Comparison of ENCODE assay signal across 8 cellular contexts in genomic region chr5:107673368-107674136, GRCh38. TPM values are rescaled to one million over a fixed set of nuclear protein-coding genes. Genes with fewer than 3 reads are reported as not detected.
DNase-seq lines count a peak whose midpoint lies in the region; ATAC-seq and TF ChIP-seq lines count a peak whose summit lies in the region.

No MANE protein-coding gene starts in this region.

- no TSS peak for BruUV-seq in PC-9 (replicated peaks; lab: Mats Ljungman, UMichigan)

- H3K4me2 ChIP-seq in PC-9 = peak overlapping the region; percentile 97

- H3K4me1 Mint-ChIP-seq in IgD-negative memory B cell = peaks cover 12 to 21% (median 13%) of the 10 kb centered on the region in 3 donors
- H3K4me1 Mint-ChIP-seq in activated T-helper 1 cell treated with anti-CD3 and anti-CD28 coated beads, Interleukin-12 subunit alpha, Interleukin-12 subunit beta, Interleukin-2, Interleukin-4 antibody, amounts not matched to agents 30 ng/mL and 10 ng/mL and 1 ng/mL, durations not matched to agents 14 hours and 24 hours and 36 hours (ENCODE audit: low read depth) = peaks cover 22% of the 10 kb centered on the region
- H3K4me1 Mint-ChIP-seq in naive thymus-derived CD4-positive, alpha-beta T cell = peaks cover 14 to 36% (median 28%) of the 10 kb centered on the region in 7 donors
- peaks cover 38% of the 10 kb centered on the region for H3K4me1 Mint-ChIP-seq in stimulated activated memory B cell treated with anti-CD40 and anti-IgM and Interleukin-4, amounts not matched to agents 10 μg/mL and 1 μg/mL and 100 μg/mL, for 72 hours

- H3K4me3 ChIP-seq in PC-9 = peak overlapping the region; percentile 72
- peak overlapping the region; percentile 60 for H3K4me3 ChIP-seq in naive thymus-derived CD4-positive, alpha-beta T cell (ENCODE audit: low read length)

- H4K20me1 ChIP-seq in PC-9 (ENCODE audit: insufficient read depth) = peaks cover 2% of the 10 kb centered on the region; the same call in 1 of the 2 replicates

- TF ChIP-seq CTCF in PC-9 (conservative IDR thresholded peaks at IDR 0.05) = peak; percentile 95

- peak; percentile 80 for ATAC-seq in GM21619 (IDR thresholded peaks at IDR 0.05; ENCODE audit: unreplicated experiment)
- peak; percentile 82 for ATAC-seq in naive thymus-derived CD4-positive, alpha-beta T cell
- ATAC-seq in stimulated activated memory B cell treated with anti-CD40 and anti-IgM and Interleukin-4, amounts not matched to agents 10 μg/mL and 1 μg/mL and 100 μg/mL, for 72 hours = peak; percentile 68

- H3K4me1 ChIP-seq in PC-9 (replicated peaks; ENCODE audit: insufficient read depth) = peaks cover 17% of the 10 kb centered on the region
- peaks cover 11 to 19% of the 10 kb centered on the region in 2 donors for H3K4me1 ChIP-seq in naive thymus-derived CD4-positive, alpha-beta T cell (ENCODE audit: control insufficient read depth in 2 of 2, insufficient read depth in 2 of 2, low read length in 2 of 2)

- no peaks in the 10 kb centered on the region for H3K27me3 ChIP-seq in PC-9 (ENCODE audit: insufficient read depth, low read depth)
- peaks cover 5 to 10% of the 10 kb centered on the region in 2 donors for H3K27me3 ChIP-seq in naive thymus-derived CD4-positive, alpha-beta T cell (ENCODE audit: control insufficient read depth in 2 of 2, insufficient read depth in 2 of 2, low read length in 2 of 2)

- no peaks in the 10 kb centered on the region for H3K36me3 ChIP-seq in PC-9 (ENCODE audit: low read depth)
- no peaks in the 10 kb centered on the region for H3K36me3 ChIP-seq in naive thymus-derived CD4-positive, alpha-beta T cell (ENCODE audit: control insufficient read depth in 2 of 3, insufficient read depth in 3 of 3, low read length in 3 of 3)

- H3K9me3 ChIP-seq in PC-9 (ENCODE audit: insufficient read depth, low read depth) = no peaks in the 10 kb centered on the region
- H3K9me3 ChIP-seq in naive thymus-derived CD4-positive, alpha-beta T cell (ENCODE audit: control insufficient read depth in 2 of 3, low read length in 3 of 3) = no peaks in the 10 kb centered on the region

- peak overlapping the region; percentile 78 for H2AFZ ChIP-seq in PC-9

- peak overlapping the region; percentile 90 for H3K27ac ChIP-seq in PC-9
- no peak overlapping the region for H3K27ac ChIP-seq in naive thymus-derived CD4-positive, alpha-beta T cell (ENCODE audit: low read depth, low read length)

- POLR2A ChIA-PET in PC-9 (lab: Charles Lee; ENCODE audit: unreplicated experiment) = interaction anchor here (0.7 kb wide), 1 partner anchor 1402 kb away, joined by 7 read pairs; no protein-coding TSS in a partner anchor
- POLR2A ChIA-PET in naive thymus-derived CD4-positive, alpha-beta T cell (lab: Charles Lee) = no interaction called here

- H3K4me3 Mint-ChIP-seq in IgD-negative memory B cell = peak overlapping the region; percentile 46 to 96 (median 85)
- H3K4me3 Mint-ChIP-seq in activated T-helper 1 cell treated with anti-CD3 and anti-CD28 coated beads, Interleukin-12 subunit alpha, Interleukin-12 subunit beta, Interleukin-2, Interleukin-4 antibody, amounts not matched to agents 30 ng/mL and 10 ng/mL and 1 ng/mL, durations not matched to agents 14 hours and 24 hours and 36 hours = peak overlapping the region; percentile 68
- H3K4me3 Mint-ChIP-seq in naive thymus-derived CD4-positive, alpha-beta T cell = peak overlapping the region; percentile 71 to 94 (median 86)
- H3K4me3 Mint-ChIP-seq in stimulated activated memory B cell treated with anti-CD40 and anti-IgM and Interleukin-4, amounts not matched to agents 10 μg/mL and 1 μg/mL and 100 μg/mL, for 72 hours = peak overlapping the region; percentile 73

- H3K36me3 Mint-ChIP-seq in IgD-negative memory B cell = no peaks in the 10 kb centered on the region
- no peaks in the 10 kb centered on the region for H3K36me3 Mint-ChIP-seq in activated T-helper 1 cell treated with anti-CD3 and anti-CD28 coated beads, Interleukin-12 subunit alpha, Interleukin-12 subunit beta, Interleukin-2, Interleukin-4 antibody, amounts not matched to agents 30 ng/mL and 10 ng/mL and 1 ng/mL, durations not matched to agents 14 hours and 24 hours and 36 hours (ENCODE audit: low read depth)
- no peaks in the 10 kb centered on the region for H3K36me3 Mint-ChIP-seq in naive thymus-derived CD4-positive, alpha-beta T cell
- H3K36me3 Mint-ChIP-seq in stimulated activated memory B cell treated with anti-CD40 and anti-IgM and Interleukin-4, amounts not matched to agents 10 μg/mL and 1 μg/mL and 100 μg/mL, for 72 hours = no peaks in the 10 kb centered on the region

- H3K27me3 Mint-ChIP-seq in IgD-negative memory B cell = peaks cover 54% of the 10 kb centered on the region
- H3K27me3 Mint-ChIP-seq in activated T-helper 1 cell treated with anti-CD3 and anti-CD28 coated beads, Interleukin-12 subunit alpha, Interleukin-12 subunit beta, Interleukin-2, Interleukin-4 antibody, amounts not matched to agents 30 ng/mL and 10 ng/mL and 1 ng/mL, durations not matched to agents 14 hours and 24 hours and 36 hours (ENCODE audit: insufficient read depth) = peaks cover 63% of the 10 kb centered on the region
- peaks cover 62 to 75% (median 67%) of the 10 kb centered on the region in 5 donors for H3K27me3 Mint-ChIP-seq in naive thymus-derived CD4-positive, alpha-beta T cell
- H3K27me3 Mint-ChIP-seq in stimulated activated memory B cell treated with anti-CD40 and anti-IgM and Interleukin-4, amounts not matched to agents 10 μg/mL and 1 μg/mL and 100 μg/mL, for 72 hours = peaks cover 71% of the 10 kb centered on the region

- CTCF ChIA-PET in PC-9 (lab: Charles Lee) = interaction anchor here (0.8 kb wide), 1 partner anchor 11 kb away, joined by 5 read pairs; no protein-coding TSS in a partner anchor
- CTCF ChIA-PET in naive thymus-derived CD4-positive, alpha-beta T cell (lab: Charles Lee) = interaction anchor here (1.2 to 1.6 kb wide), 2 partner anchors 10 to 672 kb away, joined by 3 read pairs; no protein-coding TSS in a partner anchor

- H3K9me3 Mint-ChIP-seq in IgD-negative memory B cell = peaks cover 0 to 1% (median 0%) of the 10 kb centered on the region in 3 donors
- H3K9me3 Mint-ChIP-seq in activated T-helper 1 cell treated with anti-CD3 and anti-CD28 coated beads, Interleukin-12 subunit alpha, Interleukin-12 subunit beta, Interleukin-2, Interleukin-4 antibody, amounts not matched to agents 30 ng/mL and 10 ng/mL and 1 ng/mL, durations not matched to agents 14 hours and 24 hours and 36 hours = no peaks in the 10 kb centered on the region
- peaks cover 0 to 2% (median 0%) of the 10 kb centered on the region in 11 donors for H3K9me3 Mint-ChIP-seq in naive thymus-derived CD4-positive, alpha-beta T cell
- H3K9me3 Mint-ChIP-seq in stimulated activated memory B cell treated with anti-CD40 and anti-IgM and Interleukin-4, amounts not matched to agents 10 μg/mL and 1 μg/mL and 100 μg/mL, for 72 hours = no peaks in the 10 kb centered on the region

- peaks cover 34% of the 10 kb centered on the region for H3K79me2 ChIP-seq in PC-9 (ENCODE audit: low read depth)

- peak overlapping the region in 1 of 3 donors; percentile 9 for H3K27ac Mint-ChIP-seq in IgD-negative memory B cell
- H3K27ac Mint-ChIP-seq in activated T-helper 1 cell treated with anti-CD3 and anti-CD28 coated beads, Interleukin-12 subunit alpha, Interleukin-12 subunit beta, Interleukin-2, Interleukin-4 antibody, amounts not matched to agents 30 ng/mL and 10 ng/mL and 1 ng/mL, durations not matched to agents 14 hours and 24 hours and 36 hours = peak overlapping the region; percentile 32
- H3K27ac Mint-ChIP-seq in naive thymus-derived CD4-positive, alpha-beta T cell = no peak overlapping the region
- H3K27ac Mint-ChIP-seq in stimulated activated memory B cell treated with anti-CD40 and anti-IgM and Interleukin-4, amounts not matched to agents 10 μg/mL and 1 μg/mL and 100 μg/mL, for 72 hours = no peak overlapping the region

- peak; percentile 69 for DNase-seq in DMS153 treated with DMSO at 0.1 percent for 48 hours (lab: John Stamatoyannopoulos, UW; ENCODE audit: unreplicated experiment)
- DNase-seq in PC-9 = peak; percentile 84 to 88
- DNase-seq in activated T-helper 1 cell treated with anti-CD3 and anti-CD28 coated beads, Interleukin-12 subunit alpha, Interleukin-12 subunit beta, Interleukin-2, Interleukin-4 antibody, amounts not matched to agents 30 ng/mL and 10 ng/mL and 1 ng/mL, durations not matched to agents 14 hours and 24 hours and 36 hours (ENCODE audit: low spot score) = peak; percentile 44
- peak; percentile 83 for DNase-seq in fibroblast of gingiva (ENCODE audit: low read depth)
- peak; percentile 22 to 73 (median 43) for DNase-seq in naive thymus-derived CD4-positive, alpha-beta T cell

- peaks cover 8% of the 10 kb centered on the region; the same call in 1 of the 2 replicates for H3F3A ChIP-seq in PC-9 (ENCODE audit: insufficient read depth, low read depth)

- H3K9me2 ChIP-seq in PC-9 (ENCODE audit: insufficient read depth) = no peaks in the 10 kb centered on the region

- intact Hi-C loops in PC-9 (cut with micrococcal nuclease; ENCODE audit: unreplicated experiment) = loop anchor here (1.0 to 10.0 kb wide), 5 partner anchors 456 to 1276 kb away; no protein-coding TSS in a partner anchor
- intact Hi-C loops in activated T-helper 1 cell treated with anti-CD3 and anti-CD28 coated beads, Interleukin-12 subunit alpha, Interleukin-12 subunit beta, Interleukin-2, Interleukin-4 antibody, amounts not matched to agents 30 ng/mL and 10 ng/mL and 1 ng/mL, durations not matched to agents 14 hours and 24 hours and 36 hours (cut with micrococcal nuclease) = loop anchor here (2.0 to 10.0 kb wide), 3 partner anchors 101 to 671 kb away; no protein-coding TSS in a partner anchor
- intact Hi-C loops in naive thymus-derived CD4-positive, alpha-beta T cell (cut with micrococcal nuclease) = loop anchor here (1.0 to 5.0 kb wide), 3 partner anchors 101 to 674 kb away; no protein-coding TSS in a partner anchor

RNA-seq across cellular contexts. Expression of gene EFNA5, which starts 2.8 kb away (rescaled TPM):
- not detected for polyA plus RNA-seq in IgD-negative memory B cell
- total RNA-seq in PC-9 (2021) = 38.0 and 42.7 TPM in 2 replicates
- not detected in 2 replicates for total RNA-seq in activated T-helper 1 cell treated with anti-CD3 and anti-CD28 coated beads, Interleukin-12 subunit alpha, Interleukin-12 subunit beta, Interleukin-2, Interleukin-4 antibody, amounts not matched to agents 30 ng/mL and 10 ng/mL and 1 ng/mL, durations not matched to agents 14 hours and 24 hours and 36 hours
- total RNA-seq in naive thymus-derived CD4-positive, alpha-beta T cell = under 1 TPM in 1 of 5 experiments, not detected in 4; 0.54 TPM
- polyA plus RNA-seq in naive thymus-derived CD4-positive, alpha-beta T cell = not detected

Comparison
In these comparisons a context has a peak if more than half of its experiments do, and no peak if none do; other contexts are left out.
1. RNA of gene EFNA5, which starts 2.8 kb away (total RNA-seq): 38.0 to 42.7 TPM in PC-9; 0.54 TPM in naive thymus-derived CD4-positive, alpha-beta T cell and not detected in activated T-helper 1 cell treated with anti-CD3 and anti-CD28 coated beads, Interleukin-12 subunit alpha, Interleukin-12 subunit beta, Interleukin-2, Interleukin-4 antibody, amounts not matched to agents 30 ng/mL and 10 ng/mL and 1 ng/mL, durations not matched to agents 14 hours and 24 hours and 36 hours; every median in the first group is over 10 times any median in the second.
2. Peak in every context shown above with its lines, with median percentiles within 50 percentile points of each other: DNase-seq, ATAC-seq and H3K4me3 Mint-ChIP-seq.